Comparison of ENCODE assay signal across 1 cellular context in the genomic region with DNA sequence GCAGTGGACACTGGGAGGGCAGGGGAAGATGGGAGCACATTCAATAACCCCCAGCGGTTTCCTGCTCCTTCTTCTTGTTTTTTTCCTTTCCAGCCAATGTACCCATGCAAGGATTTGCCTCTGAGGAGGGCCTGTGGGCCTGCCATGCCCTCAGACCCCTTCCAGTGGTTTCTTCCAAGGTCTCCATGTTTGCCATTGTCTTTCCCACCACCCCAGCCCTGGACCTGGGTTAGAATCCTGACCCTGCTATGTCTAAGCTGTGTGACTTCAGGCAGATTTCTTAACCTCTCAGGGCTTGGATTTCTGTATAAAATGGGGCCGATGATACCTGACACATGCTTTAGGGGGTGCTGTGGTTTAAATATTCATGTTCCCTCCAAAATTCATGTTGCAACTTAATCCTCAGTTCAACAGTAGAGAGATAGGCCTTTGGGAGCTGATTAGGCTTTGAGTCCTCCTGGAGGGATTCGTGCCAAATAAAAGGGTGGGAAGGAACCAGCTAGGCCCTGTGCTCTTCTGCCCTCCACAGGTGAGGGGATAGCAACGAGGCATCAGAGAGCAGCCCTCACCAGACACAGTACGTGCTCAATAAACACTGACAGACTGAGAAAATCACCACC.
TF ChIP-seq lines count a peak whose summit lies in the region.

No MANE protein-coding gene starts in this region.

TF ChIP-seq in HepG2, 621 proteins besides CTCF, POLR2A, EP300 and RAD21 (continued from another document and continues in another):
- TF ChIP-seq, protein P1, sequence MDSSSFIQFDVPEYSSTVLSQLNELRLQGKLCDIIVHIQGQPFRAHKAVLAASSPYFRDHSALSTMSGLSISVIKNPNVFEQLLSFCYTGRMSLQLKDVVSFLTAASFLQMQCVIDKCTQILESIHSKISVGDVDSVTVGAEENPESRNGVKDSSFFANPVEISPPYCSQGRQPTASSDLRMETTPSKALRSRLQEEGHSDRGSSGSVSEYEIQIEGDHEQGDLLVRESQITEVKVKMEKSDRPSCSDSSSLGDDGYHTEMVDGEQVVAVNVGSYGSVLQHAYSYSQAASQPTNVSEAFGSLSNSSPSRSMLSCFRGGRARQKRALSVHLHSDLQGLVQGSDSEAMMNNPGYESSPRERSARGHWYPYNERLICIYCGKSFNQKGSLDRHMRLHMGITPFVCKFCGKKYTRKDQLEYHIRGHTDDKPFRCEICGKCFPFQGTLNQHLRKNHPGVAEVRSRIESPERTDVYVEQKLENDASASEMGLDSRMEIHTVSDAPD (CRISPR knock-in tag; IDR thresholded peaks at IDR 0.05): no peak
- TF ChIP-seq SMARCE1 (IDR thresholded peaks at IDR 0.05; ENCODE audit: borderline replicate concordance): no peak
- peak; percentile 36; the same call in 1 of the 2 replicates for TF ChIP-seq TARDBP (CRISPR knock-in tag; IDR thresholded peaks at IDR 0.05)
- no peak for TF ChIP-seq ZNF883 (CRISPR knock-in tag; IDR thresholded peaks at IDR 0.05; ENCODE audit: not compliant biosample characterization)
- TF ChIP-seq KLF16 (CRISPR knock-in tag; IDR thresholded peaks at IDR 0.05): no peak
- no peak for TF ChIP-seq HNRNPLL (IDR thresholded peaks at IDR 0.05; ENCODE audit: low read depth, low read length, poor library complexity, severe bottlenecking)
- no peak for TF ChIP-seq MAZ (IDR thresholded peaks at IDR 0.05; ENCODE audit: borderline replicate concordance, low read depth, low read length)
- no peak for TF ChIP-seq MAZ (CRISPR knock-in tag; IDR thresholded peaks at IDR 0.05; ENCODE audit: low read depth)
- TF ChIP-seq, protein P2, sequence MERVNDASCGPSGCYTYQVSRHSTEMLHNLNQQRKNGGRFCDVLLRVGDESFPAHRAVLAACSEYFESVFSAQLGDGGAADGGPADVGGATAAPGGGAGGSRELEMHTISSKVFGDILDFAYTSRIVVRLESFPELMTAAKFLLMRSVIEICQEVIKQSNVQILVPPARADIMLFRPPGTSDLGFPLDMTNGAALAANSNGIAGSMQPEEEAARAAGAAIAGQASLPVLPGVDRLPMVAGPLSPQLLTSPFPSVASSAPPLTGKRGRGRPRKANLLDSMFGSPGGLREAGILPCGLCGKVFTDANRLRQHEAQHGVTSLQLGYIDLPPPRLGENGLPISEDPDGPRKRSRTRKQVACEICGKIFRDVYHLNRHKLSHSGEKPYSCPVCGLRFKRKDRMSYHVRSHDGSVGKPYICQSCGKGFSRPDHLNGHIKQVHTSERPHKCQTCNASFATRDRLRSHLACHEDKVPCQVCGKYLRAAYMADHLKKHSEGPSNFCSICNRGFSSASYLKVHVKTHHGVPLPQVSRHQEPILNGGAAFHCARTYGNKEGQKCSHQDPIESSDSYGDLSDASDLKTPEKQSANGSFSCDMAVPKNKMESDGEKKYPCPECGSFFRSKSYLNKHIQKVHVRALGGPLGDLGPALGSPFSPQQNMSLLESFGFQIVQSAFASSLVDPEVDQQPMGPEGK (CRISPR knock-in tag; IDR thresholded peaks at IDR 0.05): no peak
- TF ChIP-seq PHF5A (CRISPR knock-in tag; IDR thresholded peaks at IDR 0.05; ENCODE audit: low read depth, unreplicated experiment): no peak
- TF ChIP-seq, protein P3, sequence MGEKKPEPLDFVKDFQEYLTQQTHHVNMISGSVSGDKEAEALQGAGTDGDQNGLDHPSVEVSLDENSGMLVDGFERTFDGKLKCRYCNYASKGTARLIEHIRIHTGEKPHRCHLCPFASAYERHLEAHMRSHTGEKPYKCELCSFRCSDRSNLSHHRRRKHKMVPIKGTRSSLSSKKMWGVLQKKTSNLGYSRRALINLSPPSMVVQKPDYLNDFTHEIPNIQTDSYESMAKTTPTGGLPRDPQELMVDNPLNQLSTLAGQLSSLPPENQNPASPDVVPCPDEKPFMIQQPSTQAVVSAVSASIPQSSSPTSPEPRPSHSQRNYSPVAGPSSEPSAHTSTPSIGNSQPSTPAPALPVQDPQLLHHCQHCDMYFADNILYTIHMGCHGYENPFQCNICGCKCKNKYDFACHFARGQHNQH (CRISPR knock-in tag; IDR thresholded peaks at IDR 0.05): no peak
- no peak for TF ChIP-seq ZSCAN31 (CRISPR knock-in tag; IDR thresholded peaks at IDR 0.05; ENCODE audit: low read depth)
- TF ChIP-seq, protein P4, sequence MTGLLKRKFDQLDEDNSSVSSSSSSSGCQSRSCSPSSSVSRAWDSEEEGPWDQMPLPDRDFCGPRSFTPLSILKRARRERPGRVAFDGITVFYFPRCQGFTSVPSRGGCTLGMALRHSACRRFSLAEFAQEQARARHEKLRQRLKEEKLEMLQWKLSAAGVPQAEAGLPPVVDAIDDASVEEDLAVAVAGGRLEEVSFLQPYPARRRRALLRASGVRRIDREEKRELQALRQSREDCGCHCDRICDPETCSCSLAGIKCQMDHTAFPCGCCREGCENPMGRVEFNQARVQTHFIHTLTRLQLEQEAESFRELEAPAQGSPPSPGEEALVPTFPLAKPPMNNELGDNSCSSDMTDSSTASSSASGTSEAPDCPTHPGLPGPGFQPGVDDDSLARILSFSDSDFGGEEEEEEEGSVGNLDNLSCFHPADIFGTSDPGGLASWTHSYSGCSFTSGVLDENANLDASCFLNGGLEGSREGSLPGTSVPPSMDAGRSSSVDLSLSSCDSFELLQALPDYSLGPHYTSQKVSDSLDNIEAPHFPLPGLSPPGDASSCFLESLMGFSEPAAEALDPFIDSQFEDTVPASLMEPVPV (CRISPR knock-in tag; IDR thresholded peaks at IDR 0.05): no peak
- TF ChIP-seq PITX1 (CRISPR knock-in tag; IDR thresholded peaks at IDR 0.05): peak; percentile 77; the same call in 1 of the 2 replicates
- TF ChIP-seq, protein P5, sequence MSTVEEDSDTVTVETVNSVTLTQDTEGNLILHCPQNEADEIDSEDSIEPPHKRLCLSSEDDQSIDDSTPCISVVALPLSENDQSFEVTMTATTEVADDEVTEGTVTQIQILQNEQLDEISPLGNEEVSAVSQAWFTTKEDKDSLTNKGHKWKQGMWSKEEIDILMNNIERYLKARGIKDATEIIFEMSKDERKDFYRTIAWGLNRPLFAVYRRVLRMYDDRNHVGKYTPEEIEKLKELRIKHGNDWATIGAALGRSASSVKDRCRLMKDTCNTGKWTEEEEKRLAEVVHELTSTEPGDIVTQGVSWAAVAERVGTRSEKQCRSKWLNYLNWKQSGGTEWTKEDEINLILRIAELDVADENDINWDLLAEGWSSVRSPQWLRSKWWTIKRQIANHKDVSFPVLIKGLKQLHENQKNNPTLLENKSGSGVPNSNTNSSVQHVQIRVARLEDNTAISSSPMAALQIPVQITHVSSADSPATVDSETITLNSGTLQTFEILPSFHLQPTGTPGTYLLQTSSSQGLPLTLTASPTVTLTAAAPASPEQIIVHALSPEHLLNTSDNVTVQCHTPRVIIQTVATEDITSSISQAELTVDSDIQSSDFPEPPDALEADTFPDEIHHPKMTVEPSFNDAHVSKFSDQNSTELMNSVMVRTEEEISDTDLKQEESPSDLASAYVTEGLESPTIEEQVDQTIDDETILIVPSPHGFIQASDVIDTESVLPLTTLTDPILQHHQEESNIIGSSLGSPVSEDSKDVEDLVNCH (CRISPR knock-in tag; IDR thresholded peaks at IDR 0.05): no peak
- TF ChIP-seq ZNF850 (CRISPR knock-in tag; conservative IDR thresholded peaks at IDR 0.05): no peak
- peak; percentile 50; the same call in 1 of the 2 replicates for TF ChIP-seq SMC3 (IDR thresholded peaks at IDR 0.05; ENCODE audit: low read length)
- TF ChIP-seq ZFX (CRISPR knock-in tag; IDR thresholded peaks at IDR 0.05; ENCODE audit: low read depth): peak; percentile 55; the same call in 1 of the 2 replicates
- no peak for TF ChIP-seq ASH2L (IDR thresholded peaks at IDR 0.05; ENCODE audit: insufficient read length, low read depth, low read length)
- TF ChIP-seq FIP1L1 (IDR thresholded peaks at IDR 0.05; ENCODE audit: borderline replicate concordance, insufficient read depth, low read depth, low read length): no peak
- peak; percentile 19; the same call in 1 of the 2 replicates for TF ChIP-seq MIXL1 (CRISPR knock-in tag; IDR thresholded peaks at IDR 0.05)
- no peak for TF ChIP-seq ZNF747 (CRISPR knock-in tag; IDR thresholded peaks at IDR 0.05; ENCODE audit: borderline replicate concordance)
- TF ChIP-seq NKX3-1 (CRISPR knock-in tag; IDR thresholded peaks at IDR 0.05): no peak
- no peak for TF ChIP-seq HNRNPL (IDR thresholded peaks at IDR 0.05; ENCODE audit: low read depth, low read length)
- no peak for TF ChIP-seq CHD2 (IDR thresholded peaks at IDR 0.05; ENCODE audit: low read depth, low read length)
- TF ChIP-seq, protein P6, sequence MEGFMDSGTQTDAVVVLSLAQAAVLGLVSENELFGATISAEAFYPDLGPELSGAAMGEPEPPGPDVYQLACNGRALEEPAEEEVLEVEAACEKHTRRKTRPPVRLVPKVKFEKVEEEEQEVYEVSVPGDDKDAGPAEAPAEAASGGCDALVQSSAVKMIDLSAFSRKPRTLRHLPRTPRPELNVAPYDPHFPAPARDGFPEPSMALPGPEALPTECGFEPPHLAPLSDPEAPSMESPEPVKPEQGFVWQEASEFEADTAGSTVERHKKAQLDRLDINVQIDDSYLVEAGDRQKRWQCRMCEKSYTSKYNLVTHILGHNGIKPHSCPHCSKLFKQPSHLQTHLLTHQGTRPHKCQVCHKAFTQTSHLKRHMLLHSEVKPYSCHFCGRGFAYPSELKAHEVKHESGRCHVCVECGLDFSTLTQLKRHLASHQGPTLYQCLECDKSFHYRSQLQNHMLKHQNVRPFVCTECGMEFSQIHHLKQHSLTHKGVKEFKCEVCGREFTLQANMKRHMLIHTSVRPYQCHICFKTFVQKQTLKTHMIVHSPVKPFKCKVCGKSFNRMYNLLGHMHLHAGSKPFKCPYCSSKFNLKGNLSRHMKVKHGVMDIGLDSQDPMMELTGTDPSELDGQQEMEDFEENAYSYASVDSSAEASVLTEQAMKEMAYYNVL (CRISPR knock-in tag; IDR thresholded peaks at IDR 0.05; ENCODE audit: borderline replicate concordance): peak; percentile 26; the same call in 1 of the 2 replicates
- TF ChIP-seq, protein P7, sequence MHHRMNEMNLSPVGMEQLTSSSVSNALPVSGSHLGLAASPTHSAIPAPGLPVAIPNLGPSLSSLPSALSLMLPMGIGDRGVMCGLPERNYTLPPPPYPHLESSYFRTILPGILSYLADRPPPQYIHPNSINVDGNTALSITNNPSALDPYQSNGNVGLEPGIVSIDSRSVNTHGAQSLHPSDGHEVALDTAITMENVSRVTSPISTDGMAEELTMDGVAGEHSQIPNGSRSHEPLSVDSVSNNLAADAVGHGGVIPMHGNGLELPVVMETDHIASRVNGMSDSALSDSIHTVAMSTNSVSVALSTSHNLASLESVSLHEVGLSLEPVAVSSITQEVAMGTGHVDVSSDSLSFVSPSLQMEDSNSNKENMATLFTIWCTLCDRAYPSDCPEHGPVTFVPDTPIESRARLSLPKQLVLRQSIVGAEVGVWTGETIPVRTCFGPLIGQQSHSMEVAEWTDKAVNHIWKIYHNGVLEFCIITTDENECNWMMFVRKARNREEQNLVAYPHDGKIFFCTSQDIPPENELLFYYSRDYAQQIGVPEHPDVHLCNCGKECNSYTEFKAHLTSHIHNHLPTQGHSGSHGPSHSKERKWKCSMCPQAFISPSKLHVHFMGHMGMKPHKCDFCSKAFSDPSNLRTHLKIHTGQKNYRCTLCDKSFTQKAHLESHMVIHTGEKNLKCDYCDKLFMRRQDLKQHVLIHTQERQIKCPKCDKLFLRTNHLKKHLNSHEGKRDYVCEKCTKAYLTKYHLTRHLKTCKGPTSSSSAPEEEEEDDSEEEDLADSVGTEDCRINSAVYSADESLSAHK (CRISPR knock-in tag; IDR thresholded peaks at IDR 0.05; ENCODE audit: borderline replicate concordance): no peak
- TF ChIP-seq CEBPB (IDR thresholded peaks at IDR 0.05; ENCODE audit: borderline replicate concordance, low read depth, low read length): peak; percentile 53; the same call in 1 of the 2 replicates
- TF ChIP-seq SKI (IDR thresholded peaks at IDR 0.05; ENCODE audit: partially characterized antibody): no peak
- no peak for TF ChIP-seq ZNF24 (IDR thresholded peaks at IDR 0.05)
- TF ChIP-seq, protein P8, sequence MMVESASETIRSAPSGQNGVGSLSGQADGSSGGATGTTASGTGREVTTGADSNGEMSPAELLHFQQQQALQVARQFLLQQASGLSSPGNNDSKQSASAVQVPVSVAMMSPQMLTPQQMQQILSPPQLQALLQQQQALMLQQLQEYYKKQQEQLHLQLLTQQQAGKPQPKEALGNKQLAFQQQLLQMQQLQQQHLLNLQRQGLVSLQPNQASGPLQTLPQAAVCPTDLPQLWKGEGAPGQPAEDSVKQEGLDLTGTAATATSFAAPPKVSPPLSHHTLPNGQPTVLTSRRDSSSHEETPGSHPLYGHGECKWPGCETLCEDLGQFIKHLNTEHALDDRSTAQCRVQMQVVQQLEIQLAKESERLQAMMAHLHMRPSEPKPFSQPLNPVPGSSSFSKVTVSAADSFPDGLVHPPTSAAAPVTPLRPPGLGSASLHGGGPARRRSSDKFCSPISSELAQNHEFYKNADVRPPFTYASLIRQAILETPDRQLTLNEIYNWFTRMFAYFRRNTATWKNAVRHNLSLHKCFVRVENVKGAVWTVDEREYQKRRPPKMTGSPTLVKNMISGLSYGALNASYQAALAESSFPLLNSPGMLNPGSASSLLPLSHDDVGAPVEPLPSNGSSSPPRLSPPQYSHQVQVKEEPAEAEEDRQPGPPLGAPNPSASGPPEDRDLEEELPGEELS (CRISPR knock-in tag; IDR thresholded peaks at IDR 0.05): no peak
- no peak for TF ChIP-seq EED (CRISPR knock-in tag; IDR thresholded peaks at IDR 0.05)
- peak; percentile 26; the same call in 1 of the 2 replicates for TF ChIP-seq ZNF558 (CRISPR knock-in tag; IDR thresholded peaks at IDR 0.05; ENCODE audit: borderline replicate concordance)
- TF ChIP-seq, protein P9, sequence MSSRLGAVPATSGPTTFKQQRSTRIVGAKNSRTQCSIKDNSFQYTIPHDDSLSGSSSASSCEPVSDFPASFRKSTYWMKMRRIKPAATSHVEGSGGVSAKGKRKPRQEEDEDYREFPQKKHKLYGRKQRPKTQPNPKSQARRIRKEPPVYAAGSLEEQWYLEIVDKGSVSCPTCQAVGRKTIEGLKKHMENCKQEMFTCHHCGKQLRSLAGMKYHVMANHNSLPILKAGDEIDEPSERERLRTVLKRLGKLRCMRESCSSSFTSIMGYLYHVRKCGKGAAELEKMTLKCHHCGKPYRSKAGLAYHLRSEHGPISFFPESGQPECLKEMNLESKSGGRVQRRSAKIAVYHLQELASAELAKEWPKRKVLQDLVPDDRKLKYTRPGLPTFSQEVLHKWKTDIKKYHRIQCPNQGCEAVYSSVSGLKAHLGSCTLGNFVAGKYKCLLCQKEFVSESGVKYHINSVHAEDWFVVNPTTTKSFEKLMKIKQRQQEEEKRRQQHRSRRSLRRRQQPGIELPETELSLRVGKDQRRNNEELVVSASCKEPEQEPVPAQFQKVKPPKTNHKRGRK (CRISPR knock-in tag; IDR thresholded peaks at IDR 0.05): no peak
- TF ChIP-seq, protein P10, sequence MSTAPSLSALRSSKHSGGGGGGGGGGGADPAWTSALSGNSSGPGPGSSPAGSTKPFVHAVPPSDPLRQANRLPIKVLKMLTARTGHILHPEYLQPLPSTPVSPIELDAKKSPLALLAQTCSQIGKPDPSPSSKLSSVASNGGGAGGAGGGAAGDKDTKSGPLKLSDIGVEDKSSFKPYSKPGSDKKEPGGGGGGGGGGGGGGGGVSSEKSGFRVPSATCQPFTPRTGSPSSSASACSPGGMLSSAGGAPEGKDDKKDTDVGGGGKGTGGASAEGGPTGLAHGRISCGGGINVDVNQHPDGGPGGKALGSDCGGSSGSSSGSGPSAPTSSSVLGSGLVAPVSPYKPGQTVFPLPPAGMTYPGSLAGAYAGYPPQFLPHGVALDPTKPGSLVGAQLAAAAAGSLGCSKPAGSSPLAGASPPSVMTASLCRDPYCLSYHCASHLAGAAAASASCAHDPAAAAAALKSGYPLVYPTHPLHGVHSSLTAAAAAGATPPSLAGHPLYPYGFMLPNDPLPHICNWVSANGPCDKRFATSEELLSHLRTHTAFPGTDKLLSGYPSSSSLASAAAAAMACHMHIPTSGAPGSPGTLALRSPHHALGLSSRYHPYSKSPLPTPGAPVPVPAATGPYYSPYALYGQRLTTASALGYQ (CRISPR knock-in tag; IDR thresholded peaks at IDR 0.05): no peak
- TF ChIP-seq HDAC2 (CRISPR knock-in tag; IDR thresholded peaks at IDR 0.05): 0 out of 2 replicates have a peak, but pooled peaks have one; percentile 19
- no peak for TF ChIP-seq ZNF317 (CRISPR knock-in tag; IDR thresholded peaks at IDR 0.05)
- peak; percentile 48; the same call in 1 of the 2 replicates for TF ChIP-seq REPIN1 (CRISPR knock-in tag; IDR thresholded peaks at IDR 0.05; ENCODE audit: borderline replicate concordance, low read depth)
